Comparison of ENCODE assay signal across 26 cellular contexts in genomic region chr9:127047971-127048370, GRCh38.
A peak's percentile ranks its signal among the peaks of the same experiment; 100 is the strongest.
DNase-seq lines count a peak whose midpoint lies in the region; ATAC-seq lines count a peak whose summit lies in the region.
"Had no signal": no experiment of that assay in that cellular context is flagged by ENCODE, and none has a peak within 500 bp of the region (broad histone marks: within the 10 kb centered on the region; RNA-seq: fewer than 3 reads in every experiment).

No MANE protein-coding gene starts in this region.

- no peak for ATAC-seq in activated CD8-positive, alpha-beta memory T cell treated with anti-CD3 and anti-CD28 coated beads, Interleukin-2, amount 10 ng/mL, durations not matched to agents 7 days and 5 days
- ATAC-seq in memory B cell (ENCODE audit: low read depth) = no peak
- no peak for ATAC-seq in HG02938 (IDR thresholded peaks at IDR 0.05; ENCODE audit: unreplicated experiment)
- no peak for ATAC-seq in HG03378 (IDR thresholded peaks at IDR 0.05; ENCODE audit: unreplicated experiment)
- ATAC-seq: gastrocnemius medialis had no signal

- CTCF ChIA-PET in activated CD8-positive, alpha-beta memory T cell treated with anti-CD3 and anti-CD28 coated beads, Interleukin-2, amount 10 ng/mL, durations not matched to agents 7 days and 5 days (lab: Charles Lee) = interaction anchor here (1.6 to 1.9 kb wide), 2 partner anchors 10 to 62 kb away, joined by 6 to 11 read pairs; no protein-coding TSS in a partner anchor

- H3K4me3 Mint-ChIP-seq in activated CD8-positive, alpha-beta memory T cell treated with anti-CD3 and anti-CD28 coated beads, Interleukin-2, amount 10 ng/mL, durations not matched to agents 7 days and 5 days = no peak overlapping the region
- peak overlapping the region; percentile 21 for H3K4me3 Mint-ChIP-seq in T-helper 1 cell treated with Interleukin-12 subunit alpha and Interleukin-12 subunit beta and Interleukin-4 antibody, amounts not matched to agents 30 μg/mL and 1 μg/mL, for 36 hours
- no peak overlapping the region for H3K4me3 Mint-ChIP-seq in memory B cell
- H3K4me3 Mint-ChIP-seq: activated B cell treated with CpG ODN at 0.5 μM for 24 hours, endodermal cell had no signal

- peaks cover 1% of the 10 kb centered on the region for H3K36me3 Mint-ChIP-seq in activated CD8-positive, alpha-beta memory T cell treated with anti-CD3 and anti-CD28 coated beads, Interleukin-2, amount 10 ng/mL, durations not matched to agents 7 days and 5 days
- peaks cover 5% of the 10 kb centered on the region for H3K36me3 Mint-ChIP-seq in T-helper 1 cell treated with Interleukin-12 subunit alpha and Interleukin-12 subunit beta and Interleukin-4 antibody, amounts not matched to agents 30 μg/mL and 1 μg/mL, for 36 hours (ENCODE audit: low read depth)
- peaks cover 10% of the 10 kb centered on the region for H3K36me3 Mint-ChIP-seq in memory B cell
- H3K36me3 Mint-ChIP-seq: activated naive CD4-positive, alpha-beta T cell treated with anti-CD3 and anti-CD28 coated beads, Interleukin-2, amount 10 ng/mL, durations not matched to agents 7 days and 5 days had no signal

- no peak for DNase-seq in activated CD8-positive, alpha-beta memory T cell treated with anti-CD3 and anti-CD28 coated beads, Interleukin-2, amount 10 ng/mL, durations not matched to agents 7 days and 5 days
- no peak for DNase-seq in activated CD8-positive, alpha-beta memory T cell treated with anti-CD3 and anti-CD28 coated beads, Interleukin-2, amount 50 U/mL, for 4 hours
- DNase-seq in memory B cell (ENCODE audit: low spot score in 2 of 2) = no peak
- DNase-seq in SW 1271 (lab: John Stamatoyannopoulos, UW) = no peak
- DNase-seq: activated B cell treated with CpG ODN at 0.5 μM for 24 hours; activated CD4-positive, alpha-beta T cell treated with anti-CD3 and anti-CD28 coated beads, Interleukin-2, amount 50 U/mL, for 48 hours; activated naive CD4-positive, alpha-beta T cell treated with anti-CD3 and anti-CD28 coated beads, Interleukin-2, amount 10 ng/mL, durations not matched to agents 7 days and 5 days; activated T-cell treated with anti-CD3 and anti-CD28 coated beads, Interleukin-2, amount 50 U/mL, for 48 hours; Caco-2; cortex of kidney; DMS79 treated with DMSO at 0.1 percent for 48 hours; endodermal cell; gastrocnemius medialis; GOT3; islet precursor cell; NCI-H1105; NCI-H2029 treated with DMSO at 0.1 percent for 48 hours; NCI-H345; NCI-H748 treated with DMSO at 0.1 percent for 48 hours; SK-N-SH; T1000 had no signal

- peak overlapping the region; percentile 80 for H3K27ac ChIP-seq in subcutaneous abdominal adipose tissue (ENCODE audit: low read depth, low read length)

- H3K27me3 Mint-ChIP-seq in activated CD8-positive, alpha-beta memory T cell treated with anti-CD3 and anti-CD28 coated beads, Interleukin-2, amount 10 ng/mL, durations not matched to agents 7 days and 5 days = peaks cover 1% of the 10 kb centered on the region
- H3K27me3 Mint-ChIP-seq in T-helper 1 cell treated with Interleukin-12 subunit alpha and Interleukin-12 subunit beta and Interleukin-4 antibody, amounts not matched to agents 30 μg/mL and 1 μg/mL, for 36 hours (ENCODE audit: low read depth) = peaks cover 14% of the 10 kb centered on the region
- H3K27me3 Mint-ChIP-seq in memory B cell = no peaks in the 10 kb centered on the region
- H3K27me3 Mint-ChIP-seq: activated B cell treated with CpG ODN at 0.5 μM for 24 hours had no signal

- H3K36me3 ChIP-seq in subcutaneous abdominal adipose tissue (ENCODE audit: control insufficient read depth in 5 of 5, insufficient read depth in 5 of 5, low read length in 5 of 5) = no peaks in the 10 kb centered on the region
- H3K36me3 ChIP-seq: gastrocnemius medialis, prostate gland had no signal

- H3K9me3 Mint-ChIP-seq in activated CD8-positive, alpha-beta memory T cell treated with anti-CD3 and anti-CD28 coated beads, Interleukin-2, amount 10 ng/mL, durations not matched to agents 7 days and 5 days (ENCODE audit: low read depth) = no peaks in the 10 kb centered on the region
- H3K9me3 Mint-ChIP-seq in T-helper 1 cell treated with Interleukin-12 subunit alpha and Interleukin-12 subunit beta and Interleukin-4 antibody, amounts not matched to agents 30 μg/mL and 1 μg/mL, for 36 hours = no peaks in the 10 kb centered on the region
- H3K9me3 Mint-ChIP-seq in memory B cell = no peaks in the 10 kb centered on the region
- H3K9me3 Mint-ChIP-seq: activated B cell treated with CpG ODN at 0.5 μM for 24 hours; activated naive CD4-positive, alpha-beta T cell treated with anti-CD3 and anti-CD28 coated beads, Interleukin-2, amount 10 ng/mL, durations not matched to agents 7 days and 5 days; endodermal cell had no signal

- no peak overlapping the region for H3K9ac ChIP-seq in subcutaneous abdominal adipose tissue (ENCODE audit: low read length in 5 of 5)
- H3K9ac ChIP-seq: SK-N-SH had no signal

- peaks cover 30% of the 10 kb centered on the region for H3K4me1 Mint-ChIP-seq in activated CD8-positive, alpha-beta memory T cell treated with anti-CD3 and anti-CD28 coated beads, Interleukin-2, amount 10 ng/mL, durations not matched to agents 7 days and 5 days
- H3K4me1 Mint-ChIP-seq in T-helper 1 cell treated with Interleukin-12 subunit alpha and Interleukin-12 subunit beta and Interleukin-4 antibody, amounts not matched to agents 30 μg/mL and 1 μg/mL, for 36 hours (ENCODE audit: low read depth) = peaks cover 47% of the 10 kb centered on the region
- H3K4me1 Mint-ChIP-seq in memory B cell = peaks cover 12% of the 10 kb centered on the region
- H3K4me1 Mint-ChIP-seq: endodermal cell had no signal

- no peaks in the 10 kb centered on the region for H3K9me3 ChIP-seq in subcutaneous abdominal adipose tissue (ENCODE audit: control insufficient read depth in 5 of 5, low read length in 5 of 5)
- H3K9me3 ChIP-seq: Caco-2, gastrocnemius medialis, prostate gland, SK-N-SH had no signal

- peak overlapping the region; percentile 25 for H3K27ac Mint-ChIP-seq in activated CD8-positive, alpha-beta memory T cell treated with anti-CD3 and anti-CD28 coated beads, Interleukin-2, amount 10 ng/mL, durations not matched to agents 7 days and 5 days
- H3K27ac Mint-ChIP-seq in T-helper 1 cell treated with Interleukin-12 subunit alpha and Interleukin-12 subunit beta and Interleukin-4 antibody, amounts not matched to agents 30 μg/mL and 1 μg/mL, for 36 hours = peak overlapping the region; percentile 84
- peak overlapping the region; percentile 51 for H3K27ac Mint-ChIP-seq in memory B cell
- H3K27ac Mint-ChIP-seq: activated B cell treated with CpG ODN at 0.5 μM for 24 hours, endodermal cell had no signal

- H3K27me3 ChIP-seq in subcutaneous abdominal adipose tissue (ENCODE audit: control insufficient read depth in 5 of 5, insufficient read depth in 4 of 5, low read length in 5 of 5) = no peaks in the 10 kb centered on the region
- H3K27me3 ChIP-seq: gastrocnemius medialis had no signal

- H3K4me3 ChIP-seq in subcutaneous abdominal adipose tissue (ENCODE audit: low read depth in 1 of 5, low read length in 5 of 5) = no peak overlapping the region
- H3K4me3 ChIP-seq: gastrocnemius medialis, prostate gland had no signal

- peaks cover 6 to 56% (median 28%) of the 10 kb centered on the region in 5 donors for H3K4me1 ChIP-seq in subcutaneous abdominal adipose tissue (ENCODE audit: control insufficient read depth in 5 of 5, insufficient read depth in 5 of 5, low read length in 5 of 5)
- H3K4me1 ChIP-seq: Caco-2 had no signal

Comparison
In these comparisons a context has a peak if more than half of its experiments do, and no peak if none do; other contexts are left out.
1. H3K27ac Mint-ChIP-seq: peak in every context shown above with its lines; median percentile 84 in T-helper 1 cell treated with Interleukin-12 subunit alpha and Interleukin-12 subunit beta and Interleukin-4 antibody, amounts not matched to agents 30 μg/mL and 1 μg/mL, for 36 hours; 51 in memory B cell; 25 in activated CD8-positive, alpha-beta memory T cell treated with anti-CD3 and anti-CD28 coated beads, Interleukin-2, amount 10 ng/mL, durations not matched to agents 7 days and 5 days.